ENCODE assay signal across 9 cellular contexts in genomic region chr11:118883368-118884071, GRCh38.
DNase-seq lines count a peak whose midpoint lies in the region; ATAC-seq and TF ChIP-seq lines count a peak whose summit lies in the region.
"Had no signal": no experiment of that assay in that cellular context is flagged by ENCODE, and none has a peak within 500 bp of the region (broad histone marks: within the 10 kb centered on the region; RNA-seq: fewer than 3 reads in every experiment).

TSS of gene CXCR5 (plus strand) at chr11:118883892. CDS start at chr11:118883942, 50 bp downstream.

- in situ Hi-C loops in KBM-7 (cut with MboI; ENCODE audit: low pct_unique_long_range_greater_than_20kb, low sequenced_read_pairs): no loop called here

- peak; percentile 21 for TF ChIP-seq CTCF in choroid plexus epithelial cell (conservative IDR thresholded peaks at IDR 0.05; ENCODE audit: low read depth, low read length)

- ATAC-seq in GM21619 (IDR thresholded peaks at IDR 0.05; ENCODE audit: unreplicated experiment): peak; percentile 77
- no peak for ATAC-seq in HG03469 (IDR thresholded peaks at IDR 0.05; ENCODE audit: unreplicated experiment)
- ATAC-seq: psoas muscle had no signal

- H3K4me3 ChIP-seq in choroid plexus epithelial cell (ENCODE audit: low read depth, low read length): no peak within 1 kb of the TSS
- H3K4me3 ChIP-seq: psoas muscle had no signal

- DNase-seq in ELF-1 (ENCODE audit: low read depth, low spot score) (peak; percentile 44), NCI-H526 (lab: John Stamatoyannopoulos, UW) (peak; percentile 84 to 98), choroid plexus epithelial cell (ENCODE audit: low read depth) (peak; percentile 46), midbrain (lab: John Stamatoyannopoulos, UW) (no peak), DMS79 (lab: John Stamatoyannopoulos, UW) (no peak), KBM-7 (no peak)

Comparison
In these comparisons a context has a peak if more than half of its experiments do, and no peak if none do; other contexts are left out.
1. DNase-seq: peak in ELF-1 (single experiment), NCI-H526 (2 of 2) and choroid plexus epithelial cell (single experiment); none in midbrain (single experiment), DMS79 (single experiment) and KBM-7 (single experiment).